ENCODE assay signal across 15 cellular contexts in the genomic region with DNA sequence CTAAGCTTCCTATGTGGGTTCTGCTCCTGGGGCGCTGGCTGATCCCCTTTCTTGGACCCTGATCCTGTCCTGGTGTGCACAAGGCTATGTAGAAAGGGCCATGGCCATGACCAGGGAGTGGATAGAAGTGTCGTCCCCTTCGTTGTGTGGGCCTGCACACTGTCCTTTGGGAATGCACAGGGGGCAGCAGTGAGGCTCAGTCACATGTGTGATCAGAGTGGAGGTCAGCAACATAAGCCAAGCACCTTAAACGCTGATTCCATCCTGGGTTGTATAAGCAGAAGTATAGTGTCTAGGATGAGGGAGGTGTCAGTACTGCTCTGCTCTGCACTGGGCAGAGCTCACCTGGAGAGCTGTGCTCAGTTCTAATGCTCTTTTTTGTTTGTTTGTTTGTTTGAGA. TPM values are rescaled to one million over a fixed set of nuclear protein-coding genes. Genes with fewer than 3 reads are reported as not detected.
"Had no signal": no experiment of that assay in that cellular context is flagged by ENCODE, and none has a peak within 500 bp of the region (broad histone marks: within the 10 kb centered on the region; RNA-seq: fewer than 3 reads in every experiment).

No MANE protein-coding gene starts in this region.

- H3K4me3 ChIP-seq: pancreas, thoracic aorta had no signal

- ATAC-seq: effector memory CD8-positive, alpha-beta T cell; left lobe of liver; pancreas had no signal

- H3K36me3 Mint-ChIP-seq: activated naive CD8-positive, alpha-beta T cell treated with anti-CD3 and anti-CD28 coated beads, Interleukin-2, amount 10 ng/mL, durations not matched to agents 7 days and 5 days had no signal

- H3K27ac Mint-ChIP-seq: activated naive CD8-positive, alpha-beta T cell treated with anti-CD3 and anti-CD28 coated beads, Interleukin-2, amount 10 ng/mL, durations not matched to agents 7 days and 5 days; activated T-helper 1 cell treated with anti-CD3 and anti-CD28 coated beads, Interleukin-12 subunit alpha, Interleukin-12 subunit beta, Interleukin-2, Interleukin-4 antibody, amounts not matched to agents 30 ng/mL and 10 ng/mL and 1 ng/mL, durations not matched to agents 14 hours and 24 hours and 36 hours; dendritic cell treated with granulocyte-macrophage colony-stimulating factor and Interleukin-4, amounts not matched to agents 40 ng/mL and 50 ng/mL, for 4 days; effector memory CD8-positive, alpha-beta T cell had no signal

- H3K27me3 ChIP-seq: pancreas had no signal

- H3K36me3 ChIP-seq: pancreas, thoracic aorta had no signal

- H3K9me3 Mint-ChIP-seq: activated naive CD8-positive, alpha-beta T cell treated with anti-CD3 and anti-CD28 coated beads, Interleukin-2, amount 10 ng/mL, durations not matched to agents 7 days and 5 days; activated T-helper 1 cell treated with anti-CD3 and anti-CD28 coated beads, Interleukin-12 subunit alpha, Interleukin-12 subunit beta, Interleukin-2, Interleukin-4 antibody, amounts not matched to agents 30 ng/mL and 10 ng/mL and 1 ng/mL, durations not matched to agents 14 hours and 24 hours and 36 hours; dendritic cell treated with granulocyte-macrophage colony-stimulating factor and Interleukin-4, amounts not matched to agents 40 ng/mL and 50 ng/mL, for 4 days; effector memory CD8-positive, alpha-beta T cell had no signal

- H3K4me1 Mint-ChIP-seq: activated naive CD8-positive, alpha-beta T cell treated with anti-CD3 and anti-CD28 coated beads, Interleukin-2, amount 10 ng/mL, durations not matched to agents 7 days and 5 days had no signal

- H3K4me3 Mint-ChIP-seq: activated naive CD8-positive, alpha-beta T cell treated with anti-CD3 and anti-CD28 coated beads, Interleukin-2, amount 10 ng/mL, durations not matched to agents 7 days and 5 days; activated T-helper 1 cell treated with anti-CD3 and anti-CD28 coated beads, Interleukin-12 subunit alpha, Interleukin-12 subunit beta, Interleukin-2, Interleukin-4 antibody, amounts not matched to agents 30 ng/mL and 10 ng/mL and 1 ng/mL, durations not matched to agents 14 hours and 24 hours and 36 hours; dendritic cell treated with granulocyte-macrophage colony-stimulating factor and Interleukin-4, amounts not matched to agents 40 ng/mL and 50 ng/mL, for 4 days; effector memory CD8-positive, alpha-beta T cell had no signal

- DNase-seq: activated CD4-positive, CD25-positive, alpha-beta regulatory T cell treated with anti-CD3 and anti-CD28 coated beads, Interleukin-2, amount 50 U/mL, for 72 hours; activated naive CD4-positive, alpha-beta T cell; activated naive CD8-positive, alpha-beta T cell treated with anti-CD3 and anti-CD28 coated beads, Interleukin-2, amount 10 ng/mL, durations not matched to agents 7 days and 5 days; effector memory CD8-positive, alpha-beta T cell; erythroblast; mammary epithelial cell; pancreas; stimulated activated CD4-positive, alpha-beta T cell treated with anti-CD3 and anti-CD28 coated beads, Interleukin-1b, Interleukin-23, amount 100 ng/mL, for 48 hours; T-helper 9 cell had no signal

RNA-seq across cellular contexts. Expression of a gene that starts 48.4 kb away (rescaled TPM):
- total RNA-seq: activated CD8-positive, alpha-beta memory T cell treated with anti-CD3 and anti-CD28 coated beads for 36 hours; urinary bladder had no signal
